Comparison of ENCODE assay signal across 8 cellular contexts in the genomic region with DNA sequence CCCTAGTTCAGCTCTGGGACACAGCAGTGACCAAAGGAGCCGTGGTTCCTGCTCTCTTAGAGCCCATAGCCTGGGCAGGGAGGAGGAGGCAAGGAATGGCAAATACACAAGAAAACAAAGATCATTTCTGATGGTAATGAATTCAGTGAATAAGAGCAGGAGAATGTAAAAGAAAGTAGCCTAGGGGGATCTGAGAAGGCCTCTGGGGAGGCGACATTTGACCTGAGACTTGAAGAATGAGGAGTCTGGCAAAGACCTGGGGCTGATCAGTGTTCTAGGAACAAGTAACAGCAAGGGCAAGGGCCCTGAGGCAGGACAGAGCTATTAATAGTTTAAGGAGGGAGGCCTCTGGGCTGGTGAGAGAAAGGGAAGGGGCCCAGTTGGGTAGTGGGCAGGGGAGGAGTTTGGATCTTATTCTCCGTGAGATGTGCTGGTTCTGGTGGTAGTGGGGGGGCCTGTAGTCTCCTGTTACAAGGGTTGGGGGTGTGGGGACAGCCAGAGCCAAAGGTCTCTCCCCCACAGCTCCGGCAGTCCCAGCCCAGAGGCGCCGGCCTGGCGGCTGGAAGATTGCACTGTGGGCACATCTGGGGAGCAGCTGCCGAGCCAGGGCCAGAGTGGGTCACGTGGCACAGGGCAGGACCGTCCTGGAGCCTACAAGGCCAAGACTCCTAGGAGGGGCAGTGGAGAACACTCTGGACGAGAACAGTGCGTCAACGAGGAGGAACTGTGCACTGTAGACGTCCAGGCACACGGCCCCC. TPM values are rescaled to one million over a fixed set of nuclear protein-coding genes. Genes with fewer than 3 reads are reported as not detected.
DNase-seq lines count a peak whose midpoint lies in the region; ATAC-seq and TF ChIP-seq lines count a peak whose summit lies in the region.

No MANE protein-coding gene starts in this region.

- no peak overlapping the region for H2AFZ ChIP-seq in H9 (ENCODE audit: low read length)
- H2AFZ ChIP-seq in smooth muscle cell (ENCODE audit: low read depth), result peak overlapping the region; percentile 28

- H3K4me2 ChIP-seq in H9 (ENCODE audit: insufficient read depth, insufficient read length, low read length), result no peak overlapping the region
- peak overlapping the region; percentile 41 for H3K4me2 ChIP-seq in smooth muscle cell

- peak overlapping the region; percentile 36 to 66 for H3K4me3 Mint-ChIP-seq in H9
- no peak overlapping the region for H3K4me3 Mint-ChIP-seq in activated T-cell treated with anti-CD3 and anti-CD28 coated beads, Interleukin-2, amount 50 U/mL, for 72 hours
- H3K4me3 Mint-ChIP-seq in activated T-cell treated with anti-CD3 and anti-CD28 coated beads, Interleukin-2, amount 50 U/mL, for 24 hours, result no peak overlapping the region

- H3K27ac ChIP-seq in H9 (ENCODE audit: insufficient read length, low read depth, low read length) (peak overlapping the region; percentile 20), smooth muscle cell (ENCODE audit: low read depth) (peak overlapping the region; percentile 85)

- H4K20me1 ChIP-seq in H9 (ENCODE audit: control insufficient read depth, insufficient read depth, insufficient read length) (no peaks in the 10 kb centered on the region), smooth muscle cell (ENCODE audit: low read depth) (no peaks in the 10 kb centered on the region)

- no peak overlapping the region for H3K9ac ChIP-seq in H9 (ENCODE audit: extremely low read depth, insufficient read length, low read length)
- peak overlapping the region; percentile 83 for H3K9ac ChIP-seq in adipocyte (ENCODE audit: low read length)
- H3K9ac ChIP-seq in smooth muscle cell (ENCODE audit: low read depth), result no peak overlapping the region

- H2BK20ac ChIP-seq in H9 (ENCODE audit: low read depth, low read length, poor library complexity, severe bottlenecking), result no peak overlapping the region

- H3K4ac ChIP-seq in H9 (ENCODE audit: low read depth, low read length), result no peak overlapping the region

- no peak overlapping the region for H2BK5ac ChIP-seq in H9 (ENCODE audit: insufficient read length, low read length)

- no peaks in the 10 kb centered on the region for H3K27me3 ChIP-seq in H9 (ENCODE audit: insufficient read depth, low read length)
- H3K27me3 ChIP-seq in adipocyte (replicated peaks; ENCODE audit: control insufficient read depth, insufficient read depth, low read length), result no peaks in the 10 kb centered on the region
- H3K27me3 ChIP-seq in smooth muscle cell (ENCODE audit: low read depth), result no peaks in the 10 kb centered on the region

- peak overlapping the region; percentile 59; the same call in 1 of the 2 replicates for H3K14ac ChIP-seq in H9 (ENCODE audit: insufficient read depth, low read length)

- no peak overlapping the region for H4K5ac ChIP-seq in H9 (ENCODE audit: insufficient read length, low read depth, low read length)

- no peak overlapping the region for H3K23ac ChIP-seq in H9 (ENCODE audit: insufficient read length, low read depth, low read length)

- peak overlapping the region; percentile 86 for H3K18ac ChIP-seq in H9 (ENCODE audit: insufficient read length, low read depth, low read length)

- no peaks in the 10 kb centered on the region; a peak in 2 of 5 replicates for H3K9me3 Mint-ChIP-seq in H9
- no peaks in the 10 kb centered on the region for H3K9me3 Mint-ChIP-seq in activated T-cell treated with anti-CD3 and anti-CD28 coated beads, Interleukin-2, amount 50 U/mL, for 72 hours
- no peaks in the 10 kb centered on the region for H3K9me3 Mint-ChIP-seq in activated T-cell treated with anti-CD3 and anti-CD28 coated beads, Interleukin-2, amount 50 U/mL, for 24 hours

- no peak overlapping the region for H2AK5ac ChIP-seq in H9 (ENCODE audit: insufficient read length, low read length)

- no peaks in the 10 kb centered on the region for H3K79me2 ChIP-seq in H9 (ENCODE audit: insufficient read depth, low read length)
- H3K79me2 ChIP-seq in smooth muscle cell (ENCODE audit: low read depth), result no peaks in the 10 kb centered on the region

- H3F3A ChIP-seq in smooth muscle cell (ENCODE audit: low read depth), result peaks cover 41% of the 10 kb centered on the region

- WGBS in H9 (ENCODE audit: extremely low coverage, insufficient read length, low lambda C conversion rate), result no CpG with 5 or more reads among the region's 15 CpGs
- 10% methylated on average over 15 of the region's 15 CpGs for whole genome bisulfite sequencing in smooth muscle cell (ENCODE audit: low lambda C conversion rate)

- H3K27ac Mint-ChIP-seq in H9, result peak overlapping the region; percentile 68 to 99 (median 99)
- H3K27ac Mint-ChIP-seq in activated T-cell treated with anti-CD3 and anti-CD28 coated beads, Interleukin-2, amount 50 U/mL, for 72 hours, result no peak overlapping the region
- no peak overlapping the region for H3K27ac Mint-ChIP-seq in activated T-cell treated with anti-CD3 and anti-CD28 coated beads, Interleukin-2, amount 50 U/mL, for 24 hours

- H2BK12ac ChIP-seq in H9 (ENCODE audit: insufficient read length, low read depth, low read length), result peak overlapping the region; percentile 4

- H2BK15ac ChIP-seq in H9 (ENCODE audit: low read depth, low read length), result no peak overlapping the region

- no peak overlapping the region for H2BK120ac ChIP-seq in H9 (ENCODE audit: low read depth, low read length, poor library complexity, severe bottlenecking)

- H3K4me1 ChIP-seq in H9 (ENCODE audit: insufficient read depth, low read length) (peaks cover 7% of the 10 kb centered on the region; the same call in 1 of the 2 replicates), adipocyte (ENCODE audit: control insufficient read depth, insufficient read depth, low read length) (peaks cover 34% of the 10 kb centered on the region), smooth muscle cell (ENCODE audit: low read depth) (no peaks in the 10 kb centered on the region)

- H3K4me3 ChIP-seq in adipocyte (ENCODE audit: low read length), result no peak overlapping the region
- H3K4me3 ChIP-seq in smooth muscle cell, result no peak overlapping the region

- H3K36me3 Mint-ChIP-seq in H9 (ENCODE audit: insufficient read depth in 1 of 3, low read depth in 3 of 3), result no peaks in the 10 kb centered on the region; a peak in 1 of 7 replicates
- H3K36me3 Mint-ChIP-seq in activated T-cell treated with anti-CD3 and anti-CD28 coated beads, Interleukin-2, amount 50 U/mL, for 72 hours (ENCODE audit: insufficient read depth in 2 of 2), result no peaks in the 10 kb centered on the region
- H3K36me3 Mint-ChIP-seq in activated T-cell treated with anti-CD3 and anti-CD28 coated beads, Interleukin-2, amount 50 U/mL, for 24 hours (ENCODE audit: low read depth), result no peaks in the 10 kb centered on the region

- H3K79me1 ChIP-seq in H9 (ENCODE audit: insufficient read depth, low read depth, low read length, poor library complexity, severe bottlenecking), result no peaks in the 10 kb centered on the region

- peak; percentile 95 for DNase-seq in H9
- peak; percentile 98 for DNase-seq in adipocyte (ENCODE audit: low read depth)
- peak; percentile 71 for DNase-seq in hepatic stellate cell (ENCODE audit: low spot score)
- DNase-seq in smooth muscle cell (lab: John Stamatoyannopoulos, UW; ENCODE audit: unreplicated experiment), result peak; percentile 35
- DNase-seq in activated T-cell treated with anti-CD3 and anti-CD28 coated beads, Interleukin-2, amount 50 U/mL, for 72 hours, result no peak
- no peak for DNase-seq in activated T-cell treated with anti-CD3 and anti-CD28 coated beads, Interleukin-2, amount 50 U/mL, for 24 hours
- DNase-seq in GDM1 (lab: John Stamatoyannopoulos, UW), result no peak

- H3K27me3 Mint-ChIP-seq in H9 (ENCODE audit: low read depth), result no peaks in the 10 kb centered on the region; the same call in 1 of the 2 replicates
- no peaks in the 10 kb centered on the region for H3K27me3 Mint-ChIP-seq in activated T-cell treated with anti-CD3 and anti-CD28 coated beads, Interleukin-2, amount 50 U/mL, for 72 hours (ENCODE audit: low read depth)
- H3K27me3 Mint-ChIP-seq in activated T-cell treated with anti-CD3 and anti-CD28 coated beads, Interleukin-2, amount 50 U/mL, for 24 hours, result peaks cover 6% of the 10 kb centered on the region

- H3K9me3 ChIP-seq in H9 (ENCODE audit: control insufficient read depth, low read depth, low read length), result no peaks in the 10 kb centered on the region
- no peaks in the 10 kb centered on the region for H3K9me3 ChIP-seq in adipocyte (ENCODE audit: control insufficient read depth, low read length)
- no peaks in the 10 kb centered on the region for H3K9me3 ChIP-seq in smooth muscle cell (replicated peaks; ENCODE audit: low read depth)

- H3K36me3 ChIP-seq in adipocyte (ENCODE audit: control insufficient read depth, insufficient read depth, low read length, severe bottlenecking) (no peaks in the 10 kb centered on the region), smooth muscle cell (ENCODE audit: low read depth) (no peaks in the 10 kb centered on the region)

- H3K23me2 ChIP-seq in H9 (ENCODE audit: insufficient read length, low read depth, low read length, poor library complexity, severe bottlenecking), result no peaks in the 10 kb centered on the region

- no peak overlapping the region for H4K8ac ChIP-seq in H9 (replicated peaks; ENCODE audit: insufficient read length, low read depth, low read length)

- H4K91ac ChIP-seq in H9 (ENCODE audit: insufficient read length, low read depth, low read length), result no peak overlapping the region

- no peak overlapping the region for H3T11ph ChIP-seq in H9 (ENCODE audit: low read length)

- ATAC-seq in activated T-cell treated with anti-CD3 and anti-CD28 coated beads, Interleukin-2, amount 50 U/mL, for 72 hours (replicated peaks in 1 of 2), result no peak
- no peak for ATAC-seq in HG02678 (IDR thresholded peaks at IDR 0.05; ENCODE audit: unreplicated experiment)

- no peak overlapping the region for H3K56ac ChIP-seq in H9 (ENCODE audit: insufficient read length, low read depth, low read length)

- H3K4me1 Mint-ChIP-seq in H9, result peaks cover 49% of the 10 kb centered on the region in 2 experiments
- H3K4me1 Mint-ChIP-seq in activated T-cell treated with anti-CD3 and anti-CD28 coated beads, Interleukin-2, amount 50 U/mL, for 72 hours (ENCODE audit: low read depth), result peaks cover 7% of the 10 kb centered on the region
- peaks cover 2% of the 10 kb centered on the region for H3K4me1 Mint-ChIP-seq in activated T-cell treated with anti-CD3 and anti-CD28 coated beads, Interleukin-2, amount 50 U/mL, for 24 hours (ENCODE audit: low read depth)

- TF ChIP-seq CTCF in H9 (conservative IDR thresholded peaks at IDR 0.05) (no peak), smooth muscle cell (IDR thresholded peaks at IDR 0.05; ENCODE audit: borderline replicate concordance, insufficient read depth, poor library complexity, severe bottlenecking) (no peak)

RNA-seq across cellular contexts. Expression of a gene that starts 9.3 kb away (rescaled TPM):
- total RNA-seq in H9 (2021) (355 and 360 TPM in 2 replicates), smooth muscle cell (396 and 414 TPM in 2 replicates)
- 87.6 and 182 TPM in 2 replicates for polyA plus RNA-seq in smooth muscle cell
- 1 to 10 TPM in 1 of 2 donors, under 1 TPM in 1; 0.84 to 2.0 TPM for total RNA-seq in activated T-cell treated with anti-CD3 and anti-CD28 coated beads, Interleukin-2, amount 50 U/mL, for 72 hours

RNA-seq across cellular contexts. Expression of a gene that starts 41.9 kb away (rescaled TPM):
- total RNA-seq in H9 (2021), result not detected in 2 replicates
- not detected in 2 replicates for total RNA-seq in smooth muscle cell
- polyA plus RNA-seq in smooth muscle cell, result 0.80 and 2.1 TPM in 2 replicates
- not detected for total RNA-seq in activated T-cell treated with anti-CD3 and anti-CD28 coated beads, Interleukin-2, amount 50 U/mL, for 72 hours

Comparison
In these comparisons a context has a peak if more than half of its experiments do, and no peak if none do; other contexts are left out.
1. DNase-seq: peak in H9 (single experiment), adipocyte (single experiment), hepatic stellate cell (single experiment) and smooth muscle cell (single experiment); none in activated T-cell treated with anti-CD3 and anti-CD28 coated beads, Interleukin-2, amount 50 U/mL, for 72 hours (0 of 2), activated T-cell treated with anti-CD3 and anti-CD28 coated beads, Interleukin-2, amount 50 U/mL, for 24 hours (single experiment) and GDM1 (single experiment).
2. H3K27ac Mint-ChIP-seq: peak in H9 (3 of 3); none in activated T-cell treated with anti-CD3 and anti-CD28 coated beads, Interleukin-2, amount 50 U/mL, for 72 hours (single experiment) and activated T-cell treated with anti-CD3 and anti-CD28 coated beads, Interleukin-2, amount 50 U/mL, for 24 hours (single experiment).
3. H3K4me3 Mint-ChIP-seq: peak in H9 (2 of 2); none in activated T-cell treated with anti-CD3 and anti-CD28 coated beads, Interleukin-2, amount 50 U/mL, for 72 hours (0 of 2) and activated T-cell treated with anti-CD3 and anti-CD28 coated beads, Interleukin-2, amount 50 U/mL, for 24 hours (single experiment).
4. RNA of a gene that starts 9.3 kb away (total RNA-seq): 396 to 414 TPM in smooth muscle cell and 355 to 360 TPM in H9; 0.84 to 2.0 TPM in activated T-cell treated with anti-CD3 and anti-CD28 coated beads, Interleukin-2, amount 50 U/mL, for 72 hours; every median in the first group is over 100 times any median in the second.